Comparison of ENCODE assay signal across 1 cellular context in the genomic region with DNA sequence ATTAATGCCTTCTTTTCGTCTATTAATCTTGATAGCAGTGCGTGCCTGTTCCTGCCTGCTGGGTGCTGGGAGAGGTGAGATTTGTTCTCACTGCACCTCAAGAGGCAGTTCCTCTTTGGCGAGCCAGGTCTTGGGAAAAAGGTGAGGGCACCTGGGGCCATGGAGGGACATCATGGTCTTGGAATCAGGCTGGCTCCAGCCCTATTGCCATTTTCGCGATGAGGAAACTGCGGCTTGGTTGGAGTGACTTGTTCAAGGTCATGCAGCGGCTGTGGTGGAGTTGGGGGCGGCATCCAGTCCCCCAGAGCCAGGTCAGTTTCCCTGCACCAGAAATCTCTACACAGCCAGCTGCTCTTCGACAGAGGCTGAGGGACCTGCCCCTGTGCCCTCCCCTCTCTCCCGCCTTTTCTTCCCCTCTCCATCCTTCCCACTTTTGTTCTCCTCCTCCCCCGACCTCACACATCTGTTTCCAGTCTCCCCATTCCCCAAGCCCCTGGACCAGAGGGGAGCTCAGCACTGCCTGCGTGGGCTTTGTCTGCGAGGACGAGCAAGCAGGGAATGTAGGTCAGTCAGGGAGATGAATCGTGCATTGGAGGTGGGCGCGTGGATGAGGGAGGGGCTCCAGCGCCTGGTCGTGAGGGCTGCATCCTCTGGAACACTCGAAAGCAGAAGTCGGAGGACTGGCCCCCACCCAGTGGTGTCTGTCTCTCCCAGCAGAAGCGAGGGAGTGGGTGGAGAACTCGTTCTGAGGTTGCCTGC.
A peak's percentile ranks its signal among the peaks of the same experiment; 100 is the strongest.
TF ChIP-seq lines count a peak whose summit lies in the region.

No MANE protein-coding gene starts in this region.

TF ChIP-seq in H1, 55 proteins besides CTCF, POLR2A, EP300 and RAD21 (continued from another document):
- TF ChIP-seq, protein P1, sequence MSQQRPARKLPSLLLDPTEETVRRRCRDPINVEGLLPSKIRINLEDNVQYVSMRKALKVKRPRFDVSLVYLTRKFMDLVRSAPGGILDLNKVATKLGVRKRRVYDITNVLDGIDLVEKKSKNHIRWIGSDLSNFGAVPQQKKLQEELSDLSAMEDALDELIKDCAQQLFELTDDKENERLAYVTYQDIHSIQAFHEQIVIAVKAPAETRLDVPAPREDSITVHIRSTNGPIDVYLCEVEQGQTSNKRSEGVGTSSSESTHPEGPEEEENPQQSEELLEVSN (IDR thresholded peaks at IDR 0.05): peak; percentile 72
- TF ChIP-seq RNF2 (IDR thresholded peaks at IDR 0.05; ENCODE audit: borderline replicate concordance, low read depth, low read length, missing control alignments, poor library complexity, severe bottlenecking): no peak
- TF ChIP-seq, protein P2, sequence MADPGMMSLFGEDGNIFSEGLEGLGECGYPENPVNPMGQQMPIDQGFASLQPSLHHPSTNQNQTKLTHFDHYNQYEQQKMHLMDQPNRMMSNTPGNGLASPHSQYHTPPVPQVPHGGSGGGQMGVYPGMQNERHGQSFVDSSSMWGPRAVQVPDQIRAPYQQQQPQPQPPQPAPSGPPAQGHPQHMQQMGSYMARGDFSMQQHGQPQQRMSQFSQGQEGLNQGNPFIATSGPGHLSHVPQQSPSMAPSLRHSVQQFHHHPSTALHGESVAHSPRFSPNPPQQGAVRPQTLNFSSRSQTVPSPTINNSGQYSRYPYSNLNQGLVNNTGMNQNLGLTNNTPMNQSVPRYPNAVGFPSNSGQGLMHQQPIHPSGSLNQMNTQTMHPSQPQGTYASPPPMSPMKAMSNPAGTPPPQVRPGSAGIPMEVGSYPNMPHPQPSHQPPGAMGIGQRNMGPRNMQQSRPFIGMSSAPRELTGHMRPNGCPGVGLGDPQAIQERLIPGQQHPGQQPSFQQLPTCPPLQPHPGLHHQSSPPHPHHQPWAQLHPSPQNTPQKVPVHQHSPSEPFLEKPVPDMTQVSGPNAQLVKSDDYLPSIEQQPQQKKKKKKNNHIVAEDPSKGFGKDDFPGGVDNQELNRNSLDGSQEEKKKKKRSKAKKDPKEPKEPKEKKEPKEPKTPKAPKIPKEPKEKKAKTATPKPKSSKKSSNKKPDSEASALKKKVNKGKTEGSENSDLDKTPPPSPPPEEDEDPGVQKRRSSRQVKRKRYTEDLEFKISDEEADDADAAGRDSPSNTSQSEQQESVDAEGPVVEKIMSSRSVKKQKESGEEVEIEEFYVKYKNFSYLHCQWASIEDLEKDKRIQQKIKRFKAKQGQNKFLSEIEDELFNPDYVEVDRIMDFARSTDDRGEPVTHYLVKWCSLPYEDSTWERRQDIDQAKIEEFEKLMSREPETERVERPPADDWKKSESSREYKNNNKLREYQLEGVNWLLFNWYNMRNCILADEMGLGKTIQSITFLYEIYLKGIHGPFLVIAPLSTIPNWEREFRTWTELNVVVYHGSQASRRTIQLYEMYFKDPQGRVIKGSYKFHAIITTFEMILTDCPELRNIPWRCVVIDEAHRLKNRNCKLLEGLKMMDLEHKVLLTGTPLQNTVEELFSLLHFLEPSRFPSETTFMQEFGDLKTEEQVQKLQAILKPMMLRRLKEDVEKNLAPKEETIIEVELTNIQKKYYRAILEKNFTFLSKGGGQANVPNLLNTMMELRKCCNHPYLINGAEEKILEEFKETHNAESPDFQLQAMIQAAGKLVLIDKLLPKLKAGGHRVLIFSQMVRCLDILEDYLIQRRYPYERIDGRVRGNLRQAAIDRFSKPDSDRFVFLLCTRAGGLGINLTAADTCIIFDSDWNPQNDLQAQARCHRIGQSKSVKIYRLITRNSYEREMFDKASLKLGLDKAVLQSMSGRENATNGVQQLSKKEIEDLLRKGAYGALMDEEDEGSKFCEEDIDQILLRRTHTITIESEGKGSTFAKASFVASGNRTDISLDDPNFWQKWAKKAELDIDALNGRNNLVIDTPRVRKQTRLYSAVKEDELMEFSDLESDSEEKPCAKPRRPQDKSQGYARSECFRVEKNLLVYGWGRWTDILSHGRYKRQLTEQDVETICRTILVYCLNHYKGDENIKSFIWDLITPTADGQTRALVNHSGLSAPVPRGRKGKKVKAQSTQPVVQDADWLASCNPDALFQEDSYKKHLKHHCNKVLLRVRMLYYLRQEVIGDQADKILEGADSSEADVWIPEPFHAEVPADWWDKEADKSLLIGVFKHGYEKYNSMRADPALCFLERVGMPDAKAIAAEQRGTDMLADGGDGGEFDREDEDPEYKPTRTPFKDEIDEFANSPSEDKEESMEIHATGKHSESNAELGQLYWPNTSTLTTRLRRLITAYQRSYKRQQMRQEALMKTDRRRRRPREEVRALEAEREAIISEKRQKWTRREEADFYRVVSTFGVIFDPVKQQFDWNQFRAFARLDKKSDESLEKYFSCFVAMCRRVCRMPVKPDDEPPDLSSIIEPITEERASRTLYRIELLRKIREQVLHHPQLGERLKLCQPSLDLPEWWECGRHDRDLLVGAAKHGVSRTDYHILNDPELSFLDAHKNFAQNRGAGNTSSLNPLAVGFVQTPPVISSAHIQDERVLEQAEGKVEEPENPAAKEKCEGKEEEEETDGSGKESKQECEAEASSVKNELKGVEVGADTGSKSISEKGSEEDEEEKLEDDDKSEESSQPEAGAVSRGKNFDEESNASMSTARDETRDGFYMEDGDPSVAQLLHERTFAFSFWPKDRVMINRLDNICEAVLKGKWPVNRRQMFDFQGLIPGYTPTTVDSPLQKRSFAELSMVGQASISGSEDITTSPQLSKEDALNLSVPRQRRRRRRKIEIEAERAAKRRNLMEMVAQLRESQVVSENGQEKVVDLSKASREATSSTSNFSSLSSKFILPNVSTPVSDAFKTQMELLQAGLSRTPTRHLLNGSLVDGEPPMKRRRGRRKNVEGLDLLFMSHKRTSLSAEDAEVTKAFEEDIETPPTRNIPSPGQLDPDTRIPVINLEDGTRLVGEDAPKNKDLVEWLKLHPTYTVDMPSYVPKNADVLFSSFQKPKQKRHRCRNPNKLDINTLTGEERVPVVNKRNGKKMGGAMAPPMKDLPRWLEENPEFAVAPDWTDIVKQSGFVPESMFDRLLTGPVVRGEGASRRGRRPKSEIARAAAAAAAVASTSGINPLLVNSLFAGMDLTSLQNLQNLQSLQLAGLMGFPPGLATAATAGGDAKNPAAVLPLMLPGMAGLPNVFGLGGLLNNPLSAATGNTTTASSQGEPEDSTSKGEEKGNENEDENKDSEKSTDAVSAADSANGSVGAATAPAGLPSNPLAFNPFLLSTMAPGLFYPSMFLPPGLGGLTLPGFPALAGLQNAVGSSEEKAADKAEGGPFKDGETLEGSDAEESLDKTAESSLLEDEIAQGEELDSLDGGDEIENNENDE (IDR thresholded peaks at IDR 0.05; ENCODE audit: insufficient replicate concordance, low read length): no peak
